ENCODE assay signal across 8 cellular contexts in genomic region chr19:4518345-4519171, GRCh38. TPM values are rescaled to one million over a fixed set of nuclear protein-coding genes. Genes with fewer than 3 reads are reported as not detected.
A peak's percentile ranks its signal among the peaks of the same experiment; 100 is the strongest.
DNase-seq lines count a peak whose midpoint lies in the region; ATAC-seq, FAIRE-seq and TF ChIP-seq lines count a peak whose summit lies in the region.

TSS of gene PLIN4 (minus strand) at chr19:4518486. CDS start at chr19:4518272, 214 bp downstream.

- peak; percentile 64 for ATAC-seq in body of pancreas
- ATAC-seq in sciatic nerve: peak; percentile 83

- TF ChIP-seq POLR2A in H54 (IDR thresholded peaks at IDR 0.05; ENCODE audit: low read depth, low read length) (no peak), body of pancreas (IDR thresholded peaks at IDR 0.05) (no peak)

- POLR2A ChIA-PET in activated CD4-positive, alpha-beta memory T cell treated with anti-CD3 and anti-CD28 coated beads, Interleukin-2, amount 10 ng/mL, durations not matched to agents 7 days and 5 days (lab: Charles Lee): no interaction called here

- H3K9me3 Mint-ChIP-seq in activated CD4-positive, alpha-beta memory T cell treated with anti-CD3 and anti-CD28 coated beads, Interleukin-2, amount 10 ng/mL, durations not matched to agents 7 days and 5 days: no peaks in the 10 kb centered on the region

- DNase-seq in H54 (ENCODE audit: insufficient read length, low spot score) (peak; percentile 73), body of pancreas (peak; percentile 41 to 81 (median 60)), right atrium auricular region (ENCODE audit: low spot score) (peak; percentile 73), sciatic nerve (ENCODE audit: low spot score) (no peak), ecto neural progenitor cell (ENCODE audit: low spot score) (no peak), NCI-H2081 (lab: John Stamatoyannopoulos, UW) (no peak), NCI-H446 treated with DMSO at 0.1 percent for 48 hours (lab: John Stamatoyannopoulos, UW) (no peak)
- no peak for DNase-seq in activated CD4-positive, alpha-beta memory T cell treated with anti-CD3 and anti-CD28 coated beads, Interleukin-2, amount 10 ng/mL, durations not matched to agents 7 days and 5 days

- H3K36me3 ChIP-seq in body of pancreas (replicated peaks in 1 of 2; ENCODE audit: insufficient read depth in 1 of 2, low read depth in 2 of 2): no peaks in the 10 kb centered on the region
- peaks cover 24% of the 10 kb centered on the region for H3K36me3 ChIP-seq in right atrium auricular region

- FAIRE-seq in H54 (lab: Jason Lieb, UNC): no peak

- no peaks in the 10 kb centered on the region for H3K9me3 ChIP-seq in body of pancreas
- no peaks in the 10 kb centered on the region for H3K9me3 ChIP-seq in right atrium auricular region

- intact Hi-C loops in body of pancreas (cut with DNase I) (no loop called here), sciatic nerve (cut with DNase I) (no loop called here)

- no peak for TF ChIP-seq CTCF in body of pancreas (IDR thresholded peaks at IDR 0.05)
- no peak for TF ChIP-seq CTCF in right atrium auricular region (IDR thresholded peaks at IDR 0.05)

- CTCF ChIA-PET in activated CD4-positive, alpha-beta memory T cell treated with anti-CD3 and anti-CD28 coated beads, Interleukin-2, amount 10 ng/mL, durations not matched to agents 7 days and 5 days (lab: Charles Lee): no interaction called here

- H3K27ac Mint-ChIP-seq in activated CD4-positive, alpha-beta memory T cell treated with anti-CD3 and anti-CD28 coated beads, Interleukin-2, amount 10 ng/mL, durations not matched to agents 7 days and 5 days: no peak within 1 kb of the TSS

- 74 to 83% methylated on average over 21 to 33 of the region's 34 CpGs for WGBS in body of pancreas, 2 donors

- no peaks in the 10 kb centered on the region for H3K27me3 Mint-ChIP-seq in activated CD4-positive, alpha-beta memory T cell treated with anti-CD3 and anti-CD28 coated beads, Interleukin-2, amount 10 ng/mL, durations not matched to agents 7 days and 5 days

- H3K4me1 ChIP-seq in body of pancreas: peaks cover 9% of the 10 kb centered on the region
- H3K4me1 ChIP-seq in right atrium auricular region: peaks cover 0 to 32% of the 10 kb centered on the region in 2 donors

- no peaks in the 10 kb centered on the region for H3K27me3 ChIP-seq in body of pancreas
- H3K27me3 ChIP-seq in right atrium auricular region: no peaks in the 10 kb centered on the region

- H3K4me3 ChIP-seq in body of pancreas (no peak within 1 kb of the TSS), right atrium auricular region (peak within 1 kb of the TSS; percentile 55 to 66)

- no peak within 1 kb of the TSS for H3K27ac ChIP-seq in body of pancreas
- H3K27ac ChIP-seq in right atrium auricular region: peak within 1 kb of the TSS; percentile 85 to 95

- no peaks in the 10 kb centered on the region for H3K36me3 Mint-ChIP-seq in activated CD4-positive, alpha-beta memory T cell treated with anti-CD3 and anti-CD28 coated beads, Interleukin-2, amount 10 ng/mL, durations not matched to agents 7 days and 5 days (ENCODE audit: low read depth)

- no peak within 1 kb of the TSS for H3K4me3 Mint-ChIP-seq in activated CD4-positive, alpha-beta memory T cell treated with anti-CD3 and anti-CD28 coated beads, Interleukin-2, amount 10 ng/mL, durations not matched to agents 7 days and 5 days

- H3K4me1 Mint-ChIP-seq in activated CD4-positive, alpha-beta memory T cell treated with anti-CD3 and anti-CD28 coated beads, Interleukin-2, amount 10 ng/mL, durations not matched to agents 7 days and 5 days: no peaks in the 10 kb centered on the region

RNA-seq across cellular contexts. Expression of gene PLIN4, which starts in this region (rescaled TPM):
- total RNA-seq in body of pancreas (100 to 1,000 TPM in 1 of 2 donors, 10 to 100 TPM in 1; 18.9 to 125 TPM), right atrium auricular region (100 to 1,000 TPM; 104 to 156 TPM), sciatic nerve (58.1 TPM)
- total RNA-seq in activated CD4-positive, alpha-beta memory T cell treated with anti-CD3 and anti-CD28 coated beads, Interleukin-2, amount 10 ng/mL, durations not matched to agents 7 days and 5 days: not detected

Comparison
In these comparisons a context has a peak if more than half of its experiments do, and no peak if none do; other contexts are left out.
1. RNA of gene PLIN4 (total RNA-seq): 104 to 156 TPM in right atrium auricular region, 18.9 to 125 TPM in body of pancreas and 58.1 TPM in sciatic nerve (single experiment); not detected in activated CD4-positive, alpha-beta memory T cell treated with anti-CD3 and anti-CD28 coated beads, Interleukin-2, amount 10 ng/mL, durations not matched to agents 7 days and 5 days; every median in the first group is over 10 times any median in the second.
2. DNase-seq: peak in H54 (single experiment), body of pancreas (4 of 4) and right atrium auricular region (single experiment); none in sciatic nerve (single experiment), activated CD4-positive, alpha-beta memory T cell treated with anti-CD3 and anti-CD28 coated beads, Interleukin-2, amount 10 ng/mL, durations not matched to agents 7 days and 5 days (single experiment), ecto neural progenitor cell (single experiment), NCI-H2081 (0 of 2) and NCI-H446 treated with DMSO at 0.1 percent for 48 hours (single experiment).
3. H3K27ac ChIP-seq: peak in right atrium auricular region (2 of 2); none in body of pancreas (0 of 4).
4. H3K4me3 ChIP-seq: peak in right atrium auricular region (2 of 2); none in body of pancreas (0 of 2).